ENCODE assay signal across 28 cellular contexts in genomic region chr14:49670475-49670874, GRCh38.
"Had no signal": no experiment of that assay in that cellular context is flagged by ENCODE, and none has a peak within 500 bp of the region (broad histone marks: within the 10 kb centered on the region; RNA-seq: fewer than 3 reads in every experiment).

No MANE protein-coding gene starts in this region.

- FAIRE-seq: islet of Langerhans, kidney had no signal

- H3K27ac Mint-ChIP-seq: immature natural killer cell; naive thymus-derived CD8-positive, alpha-beta T cell; nephron; neural progenitor cell; stimulated activated naive B cell treated with anti-CD40 and anti-IgM and Interleukin-4, amounts not matched to agents 10 μg/mL and 1 μg/mL and 100 μg/mL, for 72 hours had no signal

- H3K4me3 Mint-ChIP-seq: immature natural killer cell; naive thymus-derived CD8-positive, alpha-beta T cell; nephron; neural progenitor cell; stimulated activated naive B cell treated with anti-CD40 and anti-IgM and Interleukin-4, amounts not matched to agents 10 μg/mL and 1 μg/mL and 100 μg/mL, for 72 hours had no signal

- H3K9me3 ChIP-seq: left lung, lower lobe of right lung, neutrophil, right atrium auricular region, right lobe of liver, stomach, testis, thyroid gland, transverse colon, upper lobe of left lung, vagina had no signal

- H3K27me3 ChIP-seq: left lung, neural progenitor cell, neutrophil, right atrium auricular region, right lobe of liver, stomach, testis, thyroid gland, transverse colon, upper lobe of left lung, vagina had no signal

- H3K27me3 Mint-ChIP-seq: stimulated activated naive B cell treated with anti-CD40 and anti-IgM and Interleukin-4, amounts not matched to agents 10 μg/mL and 1 μg/mL and 100 μg/mL, for 72 hours had no signal

- H3K4me1 ChIP-seq: left lung, lower lobe of right lung, neural progenitor cell, parathyroid adenoma, right atrium auricular region, right lobe of liver, stomach, testis, thyroid gland, transverse colon, upper lobe of left lung, vagina had no signal

- H3K9me3 Mint-ChIP-seq: immature natural killer cell; nephron; neural progenitor cell; stimulated activated naive B cell treated with anti-CD40 and anti-IgM and Interleukin-4, amounts not matched to agents 10 μg/mL and 1 μg/mL and 100 μg/mL, for 72 hours had no signal

- H3K36me3 ChIP-seq: left lung, lower lobe of right lung, neutrophil, right atrium auricular region, right lobe of liver, thyroid gland, transverse colon, vagina had no signal

- H3K27ac ChIP-seq: left lung, lower lobe of right lung, neural progenitor cell, neutrophil, parathyroid adenoma, right atrium auricular region, right lobe of liver, stomach, testis, thyroid gland, transverse colon, upper lobe of left lung, vagina had no signal

- ATAC-seq: left colon; left lung; lower lobe of right lung; naive thymus-derived CD8-positive, alpha-beta T cell; right lobe of liver; stimulated activated naive B cell treated with anti-CD40 and anti-IgM and Interleukin-4, amounts not matched to agents 10 μg/mL and 1 μg/mL and 100 μg/mL, for 72 hours; stimulated activated naive CD8-positive, alpha-beta T cell treated with anti-CD3 and anti-CD28 coated beads, Interleukin-15, Interleukin-2, amounts not matched to agents 100 U/mL and 50 U/mL, for 24 hours had no signal

- DNase-seq: immature natural killer cell; kidney; left colon; left lung; lower lobe of right lung; mammary epithelial cell; mesenchymal stem cell; naive thymus-derived CD8-positive, alpha-beta T cell; occipital lobe; right lobe of liver; stimulated activated CD4-positive, alpha-beta T cell treated with anti-CD3 and anti-CD28 coated beads, Interleukin-12 subunit alpha, Interleukin-12 subunit beta, amount 100 ng/mL, for 4 hours; stimulated activated CD4-positive, alpha-beta T cell treated with anti-CD3 and anti-CD28 coated beads, Interleukin-15, amount 100 ng/mL, for 24 hours; stimulated activated CD4-positive, alpha-beta T cell treated with anti-CD3 and anti-CD28 coated beads, Interleukin-2, amount 100 ng/mL, for 24 hours; stimulated activated CD4-positive, alpha-beta T cell treated with anti-CD3 and anti-CD28 coated beads, Interleukin-4, amount 100 ng/mL, for 1 hour; stimulated activated naive B cell treated with anti-CD40 and anti-IgM and Interleukin-4, amounts not matched to agents 10 μg/mL and 1 μg/mL and 100 μg/mL, for 72 hours; stimulated activated naive CD8-positive, alpha-beta T cell treated with anti-CD3 and anti-CD28 coated beads, Interleukin-15, Interleukin-2, amounts not matched to agents 100 U/mL and 50 U/mL, for 24 hours; stomach; testis; thyroid gland; transverse colon; upper lobe of left lung had no signal

- H3K4me1 Mint-ChIP-seq: immature natural killer cell; nephron; neural progenitor cell; stimulated activated naive B cell treated with anti-CD40 and anti-IgM and Interleukin-4, amounts not matched to agents 10 μg/mL and 1 μg/mL and 100 μg/mL, for 72 hours had no signal

- H3K4me3 ChIP-seq: left lung, lower lobe of right lung, neural progenitor cell, right atrium auricular region, right lobe of liver, stomach, testis, thyroid gland, transverse colon, upper lobe of left lung, vagina had no signal
